ENCODE assay signal across 26 cellular contexts in the genomic region with DNA sequence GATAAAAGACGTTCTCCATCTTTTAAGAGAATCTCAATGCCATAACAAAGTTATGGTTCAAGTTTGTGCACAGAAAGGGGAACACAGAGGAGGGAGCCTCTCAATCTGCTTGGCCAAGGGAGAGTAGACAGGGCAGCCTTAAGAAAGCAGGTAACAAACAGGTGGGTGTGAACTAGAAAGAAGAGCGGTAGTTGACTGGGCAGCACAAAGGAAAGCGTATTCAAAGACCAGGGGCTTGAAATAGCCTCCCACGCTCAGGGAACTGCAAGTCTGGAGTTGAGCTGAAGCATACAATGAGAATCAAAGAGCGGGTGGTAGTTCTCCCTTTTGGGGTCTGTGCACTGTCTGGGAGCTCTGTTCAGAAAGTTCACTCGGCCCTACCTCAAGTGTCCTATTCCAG. TPM values are rescaled to one million over a fixed set of nuclear protein-coding genes. Genes with fewer than 3 reads are reported as not detected.
"Had no signal": no experiment of that assay in that cellular context is flagged by ENCODE, and none has a peak within 500 bp of the region (broad histone marks: within the 10 kb centered on the region; RNA-seq: fewer than 3 reads in every experiment).

No MANE protein-coding gene starts in this region.

- H3K9me3 Mint-ChIP-seq: activated naive CD4-positive, alpha-beta T cell treated with anti-CD3 and anti-CD28 coated beads, Interleukin-2, amount 50 U/mL, for 24 hours; activated T-helper 2 cell treated with anti-CD3 and anti-CD28 coated beads, Interferon-gamma antibody, Interleukin-2, Interleukin-4, amounts not matched to agents 10 μg/mL and 5 μg/mL and 100 μg/mL, durations not matched to agents 14 hours and 24 hours and 36 hours had no signal

- H3K27ac ChIP-seq: gastrocnemius medialis, ovary, right lobe of liver, suprapubic skin, tibial artery had no signal

- H3K9me3 ChIP-seq: gastrocnemius medialis, ovary, right lobe of liver, suprapubic skin, tibial artery had no signal

- H3K36me3 ChIP-seq: gastrocnemius medialis, ovary, right lobe of liver, suprapubic skin, tibial artery had no signal

- H3K27me3 Mint-ChIP-seq: central memory CD8-positive, alpha-beta T cell; T-helper 17 cell had no signal

- H3K27me3 ChIP-seq: gastrocnemius medialis, ovary, right lobe of liver, suprapubic skin, tibial artery had no signal

- DNase-seq: activated CD4-positive, alpha-beta T cell treated with anti-CD3 and anti-CD28 coated beads for 36 hours; activated CD8-positive, alpha-beta memory T cell treated with anti-CD3 and anti-CD28 coated beads, Interleukin-2, amount 10 ng/mL, durations not matched to agents 7 days and 5 days; activated CD8-positive, alpha-beta T cell treated with anti-CD3 and anti-CD28 coated beads, Interleukin-2, amount 10 ng/mL, durations not matched to agents 7 days and 5 days; activated T-cell treated with anti-CD3 and anti-CD28 coated beads, Interleukin-2, amount 50 U/mL, for 48 hours; anterior cingulate cortex; dermis blood vessel endothelial cell; effector CD4-positive, alpha-beta T cell; gastrocnemius medialis; head of caudate nucleus; hypothalamus; midbrain; naive thymus-derived CD4-positive, alpha-beta T cell; ovary; right lobe of liver; stimulated activated CD4-positive, alpha-beta T cell treated with anti-CD3 and anti-CD28 coated beads, Interleukin-4, amount 100 ng/mL, for 4 hours; stimulated activated CD8-positive, alpha-beta memory T cell treated with anti-CD3 and anti-CD28 coated beads, Interleukin-4, amount 100 ng/mL, for 48 hours; stimulated activated naive CD4-positive, alpha-beta T cell; T-helper 17 cell; T1000; tibial artery had no signal

- ATAC-seq: activated CD4-positive, alpha-beta T cell treated with anti-CD3 and anti-CD28 coated beads for 36 hours; activated CD8-positive, alpha-beta memory T cell treated with anti-CD3 and anti-CD28 coated beads, Interleukin-2, amount 10 ng/mL, durations not matched to agents 7 days and 5 days; activated CD8-positive, alpha-beta T cell treated with anti-CD3 and anti-CD28 coated beads, Interleukin-2, amount 10 ng/mL, durations not matched to agents 7 days and 5 days; gastrocnemius medialis; naive thymus-derived CD4-positive, alpha-beta T cell; right lobe of liver; T-helper 17 cell had no signal

- H3K4me1 Mint-ChIP-seq: activated naive CD4-positive, alpha-beta T cell treated with anti-CD3 and anti-CD28 coated beads, Interleukin-2, amount 50 U/mL, for 24 hours; central memory CD8-positive, alpha-beta T cell; T-helper 17 cell had no signal

- H3K27ac Mint-ChIP-seq: activated CD4-positive, alpha-beta T cell treated with anti-CD3 and anti-CD28 coated beads for 36 hours; activated CD8-positive, alpha-beta memory T cell treated with anti-CD3 and anti-CD28 coated beads, Interleukin-2, amount 10 ng/mL, durations not matched to agents 7 days and 5 days; activated CD8-positive, alpha-beta T cell treated with anti-CD3 and anti-CD28 coated beads, Interleukin-2, amount 10 ng/mL, durations not matched to agents 7 days and 5 days; activated naive CD4-positive, alpha-beta T cell treated with anti-CD3 and anti-CD28 coated beads, Interleukin-2, amount 50 U/mL, for 24 hours; activated T-helper 2 cell treated with anti-CD3 and anti-CD28 coated beads, Interferon-gamma antibody, Interleukin-2, Interleukin-4, amounts not matched to agents 10 μg/mL and 5 μg/mL and 100 μg/mL, durations not matched to agents 14 hours and 24 hours and 36 hours; naive thymus-derived CD4-positive, alpha-beta T cell; progenitor cell of endocrine pancreas; T-helper 17 cell had no signal

- H3K4me3 ChIP-seq: gastrocnemius medialis, ovary, right lobe of liver, suprapubic skin, tibial artery had no signal

- H3K4me1 ChIP-seq: gastrocnemius medialis, right lobe of liver, tibial artery had no signal

- H3K36me3 Mint-ChIP-seq: activated CD8-positive, alpha-beta memory T cell treated with anti-CD3 and anti-CD28 coated beads, Interleukin-2, amount 10 ng/mL, durations not matched to agents 7 days and 5 days; activated naive CD4-positive, alpha-beta T cell treated with anti-CD3 and anti-CD28 coated beads, Interleukin-2, amount 50 U/mL, for 24 hours; naive thymus-derived CD4-positive, alpha-beta T cell had no signal

- H3K4me3 Mint-ChIP-seq: activated CD4-positive, alpha-beta T cell treated with anti-CD3 and anti-CD28 coated beads for 36 hours; activated CD8-positive, alpha-beta memory T cell treated with anti-CD3 and anti-CD28 coated beads, Interleukin-2, amount 10 ng/mL, durations not matched to agents 7 days and 5 days; activated CD8-positive, alpha-beta T cell treated with anti-CD3 and anti-CD28 coated beads, Interleukin-2, amount 10 ng/mL, durations not matched to agents 7 days and 5 days; activated naive CD4-positive, alpha-beta T cell treated with anti-CD3 and anti-CD28 coated beads, Interleukin-2, amount 50 U/mL, for 24 hours; central memory CD8-positive, alpha-beta T cell; naive thymus-derived CD4-positive, alpha-beta T cell; T-helper 17 cell had no signal

RNA-seq across cellular contexts. Expression of a gene that starts 18.9 kb away (rescaled TPM):
- total RNA-seq: activated T-helper 2 cell treated with anti-CD3 and anti-CD28 coated beads, Interferon-gamma antibody, Interleukin-2, Interleukin-4, amounts not matched to agents 10 μg/mL and 5 μg/mL and 100 μg/mL, durations not matched to agents 14 hours and 24 hours and 36 hours; gastrocnemius medialis; skeletal muscle tissue had no signal
